Comparison of ENCODE assay signal across 1 cellular context in the genomic region with DNA sequence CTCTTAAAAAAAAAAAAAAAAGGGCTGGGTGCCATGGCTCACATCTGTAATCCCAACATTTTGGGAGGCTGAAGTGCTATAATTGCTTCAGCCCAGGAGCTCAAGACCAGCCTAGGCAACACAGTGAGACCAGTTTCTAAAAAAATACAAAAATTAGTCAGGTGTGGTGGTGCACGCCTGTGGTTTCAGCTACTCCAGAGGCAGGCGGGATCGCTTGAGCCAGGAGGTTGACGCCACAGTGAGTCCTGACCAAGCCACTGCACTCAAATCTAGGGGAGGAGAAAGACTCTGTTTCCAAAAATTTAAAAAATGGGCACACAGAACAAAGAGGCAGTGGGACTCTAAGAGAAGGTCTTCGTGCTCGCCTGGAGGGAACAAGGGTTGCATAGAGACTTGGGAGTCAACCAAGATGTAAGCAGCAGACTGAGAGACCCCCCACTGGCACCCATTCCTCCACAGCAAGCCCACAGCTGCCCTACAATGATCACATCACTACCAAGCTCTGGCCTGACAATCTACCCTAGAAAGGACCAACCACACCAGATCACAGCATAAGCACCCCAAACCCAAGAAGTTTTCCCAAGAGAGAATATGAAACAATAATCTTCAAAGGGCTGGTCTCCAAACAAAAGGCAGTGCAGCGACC.
TF ChIP-seq lines count a peak whose summit lies in the region.

No MANE protein-coding gene starts in this region.

TF ChIP-seq in H1, 55 proteins besides CTCF, POLR2A, EP300 and RAD21:
- TF ChIP-seq TAF7 (optimal IDR thresholded peaks at IDR 0.05; ENCODE audit: borderline replicate concordance, low read depth, low read length), result no peak
- no peak for TF ChIP-seq SP4 (IDR thresholded peaks at IDR 0.05; ENCODE audit: low read length)
- TF ChIP-seq RFX5 (IDR thresholded peaks at IDR 0.05; ENCODE audit: borderline replicate concordance, low read depth, low read length), result no peak
- TF ChIP-seq CBX5 (IDR thresholded peaks at IDR 0.05; ENCODE audit: low read depth, low read length), result no peak
- no peak for TF ChIP-seq JUN (IDR thresholded peaks at IDR 0.05; ENCODE audit: low read depth, low read length)
- no peak for TF ChIP-seq TAF1 (IDR thresholded peaks at IDR 0.05; ENCODE audit: low read depth, low read length)
- no peak for TF ChIP-seq SUZ12 (IDR thresholded peaks at IDR 0.05; ENCODE audit: low read length)
- no peak for TF ChIP-seq GABPA (IDR thresholded peaks at IDR 0.05; ENCODE audit: borderline replicate concordance, insufficient read depth, low read length)
- TF ChIP-seq HDAC2 (IDR thresholded peaks at IDR 0.05; ENCODE audit: borderline replicate concordance in 1 of 2, low read depth in 2 of 2, low read length in 2 of 2), result no peak
- no peak for TF ChIP-seq POLR2AphosphoS5 (IDR thresholded peaks at IDR 0.05; ENCODE audit: low read depth, low read length)
- TF ChIP-seq SAP30 (IDR thresholded peaks at IDR 0.05; ENCODE audit: insufficient read depth, insufficient replicate concordance, low read length), result no peak
- TF ChIP-seq TBP (IDR thresholded peaks at IDR 0.05; ENCODE audit: low read depth, low read length), result no peak
- TF ChIP-seq RBBP5 (IDR thresholded peaks at IDR 0.05; ENCODE audit: borderline replicate concordance, low read depth, low read length), result no peak
- no peak for TF ChIP-seq YY1 (IDR thresholded peaks at IDR 0.05; ENCODE audit: low read depth, low read length)
- TF ChIP-seq POU5F1 (IDR thresholded peaks at IDR 0.05; ENCODE audit: low read depth, low read length), result no peak
- TF ChIP-seq SP2 (IDR thresholded peaks at IDR 0.05; ENCODE audit: low read length), result no peak
- no peak for TF ChIP-seq CEBPB (IDR thresholded peaks at IDR 0.05; ENCODE audit: low read depth, low read length)
- TF ChIP-seq CHD2 (IDR thresholded peaks at IDR 0.05; ENCODE audit: low read length), result no peak
- no peak for TF ChIP-seq SIX5 (IDR thresholded peaks at IDR 0.05; ENCODE audit: low read depth, low read length)
